28 cellular contexts compared by ENCODE assay signal in genomic region chr20:38017959-38018358, GRCh38.
"Had no signal": no experiment of that assay in that cellular context is flagged by ENCODE, and none has a peak within 500 bp of the region (broad histone marks: within the 10 kb centered on the region; RNA-seq: fewer than 3 reads in every experiment).

No MANE protein-coding gene starts in this region.

- H3K4me1 ChIP-seq: pancreas, prostate gland, suprapubic skin, testis, tibial artery, uterus had no signal

- FAIRE-seq: pancreas had no signal

- H3K36me3 ChIP-seq: prostate gland, uterus had no signal

- H3K27me3 ChIP-seq: neutrophil, pancreas, spleen, suprapubic skin, testis, tibial artery, transverse colon, upper lobe of right lung, uterus had no signal

- ATAC-seq: naive thymus-derived CD8-positive, alpha-beta T cell; natural killer cell treated with Interleukin-12 subunit alpha and Interleukin-12 subunit beta and Interleukin-15 and Interleukin-18, amount 100 ng/mL, for 72 hours; pancreas; right cardiac atrium; sciatic nerve; stimulated activated memory B cell treated with anti-CD40 and anti-IgM and Interleukin-4, amounts not matched to agents 10 μg/mL and 1 μg/mL and 100 μg/mL, for 72 hours; stimulated activated naive CD8-positive, alpha-beta T cell treated with anti-CD3 and anti-CD28 coated beads, Interleukin-15, amount 100 ng/mL, for 72 hours; stimulated activated naive CD8-positive, alpha-beta T cell treated with anti-CD3 and anti-CD28 coated beads, Interleukin-15, Interleukin-2, amounts not matched to agents 100 U/mL and 50 U/mL, for 24 hours; upper lobe of right lung had no signal

- H3K9me3 ChIP-seq: pancreas, prostate gland, suprapubic skin, testis, upper lobe of right lung had no signal

- DNase-seq: naive thymus-derived CD8-positive, alpha-beta T cell; nephron progenitor cell; nucleus accumbens; pancreas; right cardiac atrium; spleen; stimulated activated CD4-positive, alpha-beta T cell treated with anti-CD3 and anti-CD28 coated beads, Interleukin-12 subunit alpha, Interleukin-12 subunit beta, amount 100 ng/mL, for 4 hours; stimulated activated CD4-positive, alpha-beta T cell treated with anti-CD3 and anti-CD28 coated beads, Interleukin-1b, Interleukin-23, amount 100 ng/mL, for 48 hours; stimulated activated CD4-positive, alpha-beta T cell treated with anti-CD3 and anti-CD28 coated beads, Interleukin-4, amount 100 ng/mL, for 1 hour; stimulated activated CD4-positive, alpha-beta T cell treated with anti-CD3 and anti-CD28 coated beads, Interleukin-4, amount 100 ng/mL, for 4 hours; stimulated activated CD8-positive, alpha-beta memory T cell treated with anti-CD3 and anti-CD28 coated beads, Interleukin-4, amount 100 ng/mL, for 48 hours; stimulated activated naive CD4-positive, alpha-beta T cell; stimulated activated naive CD8-positive, alpha-beta T cell treated with anti-CD3 and anti-CD28 coated beads, Interleukin-15, amount 100 ng/mL, for 72 hours; stimulated activated naive CD8-positive, alpha-beta T cell treated with anti-CD3 and anti-CD28 coated beads, Interleukin-15, Interleukin-2, amounts not matched to agents 100 U/mL and 50 U/mL, for 24 hours; substantia nigra; testis; tibial artery; transverse colon; upper lobe of right lung; uterus had no signal

- H3K4me3 ChIP-seq: pancreas, prostate gland, skin epidermis, smooth muscle cell, spleen, suprapubic skin, testis, tibial artery, transverse colon, upper lobe of right lung, uterus had no signal

- H3K4me2 ChIP-seq: smooth muscle cell had no signal

- H3K27ac ChIP-seq: neutrophil, pancreas, prostate gland, skin epidermis, spleen, suprapubic skin, testis, tibial artery, transverse colon, upper lobe of right lung, uterus had no signal
